ENCODE assay signal across 20 cellular contexts in genomic region chr16:72886366-72886974, GRCh38.
DNase-seq lines count a peak whose midpoint lies in the region; ATAC-seq and TF ChIP-seq lines count a peak whose summit lies in the region.
"Had no signal": no experiment of that assay in that cellular context is flagged by ENCODE, and none has a peak within 500 bp of the region (broad histone marks: within the 10 kb centered on the region; RNA-seq: fewer than 3 reads in every experiment).

No MANE protein-coding gene starts in this region.

- H2AFZ ChIP-seq in MM.1S (ENCODE audit: low read length), result no peak overlapping the region

- no peaks in the 10 kb centered on the region for H3F3A ChIP-seq in MM.1S (ENCODE audit: insufficient read depth, low read length)

- no TSS peak for BruUV-seq in MCF 10A (replicated peaks; lab: Mats Ljungman, UMichigan)

- H3K9me3 ChIP-seq in breast epithelium (no peaks in the 10 kb centered on the region), esophagus (ENCODE audit: control insufficient read depth in 2 of 2, insufficient read depth in 1 of 2, low read depth in 1 of 2, low read length in 1 of 2) (no peaks in the 10 kb centered on the region), MM.1S (replicated peaks; ENCODE audit: insufficient read depth, low read length) (no peaks in the 10 kb centered on the region)

- H3K9me3 Mint-ChIP-seq in MCF 10A (ENCODE audit: unreplicated experiment) (no peaks in the 10 kb centered on the region), osteocyte (ENCODE audit: unreplicated experiment) (no peaks in the 10 kb centered on the region)

- no peaks in the 10 kb centered on the region for H3K79me2 ChIP-seq in MM.1S (ENCODE audit: low read length)

- H3K9me2 ChIP-seq in MM.1S (replicated peaks; ENCODE audit: insufficient read depth, low read length), result no peaks in the 10 kb centered on the region

- CTCF ChIA-PET in MCF 10A (lab: Yijun Ruan, JAX), result interaction anchor here (1.2 to 1.4 kb wide), 2 partner anchors 29 to 54 kb away, joined by 3 to 8 read pairs; no protein-coding TSS in a partner anchor

- WGBS in esophagus, 2 donors, result 77 to 80% methylated on average over 9 of the region's 9 CpGs

- H3K27ac Mint-ChIP-seq in MCF 10A (ENCODE audit: low read depth, unreplicated experiment), result peak overlapping the region; percentile 44
- peak overlapping the region; percentile 32 for H3K27ac Mint-ChIP-seq in osteocyte (ENCODE audit: unreplicated experiment)
- H3K27ac Mint-ChIP-seq: B cell had no signal

- H3K36me3 Mint-ChIP-seq in MCF 10A (ENCODE audit: insufficient read depth, unreplicated experiment) (peaks cover 50% of the 10 kb centered on the region), osteocyte (ENCODE audit: unreplicated experiment) (peaks cover 62% of the 10 kb centered on the region)

- no peaks in the 10 kb centered on the region for H3K4me1 ChIP-seq in breast epithelium
- H3K4me1 ChIP-seq in esophagus (ENCODE audit: control insufficient read depth in 2 of 2, insufficient read depth in 2 of 2, low read length in 1 of 2), result peaks cover 3 to 6% of the 10 kb centered on the region in 2 donors
- H3K4me1 ChIP-seq in MM.1S (ENCODE audit: low read length), result no peaks in the 10 kb centered on the region

- DNase-seq in MCF 10A (ENCODE audit: unreplicated experiment) (no peak), breast epithelium (ENCODE audit: low spot score in 2 of 2) (no peak), osteocyte (ENCODE audit: extremely low spot score, unreplicated experiment) (no peak), posterior cingulate gyrus (no peak), MM.1S (no peak)
- DNase-seq: 8988T, DMS 273 treated with DMSO at 0.1 percent for 48 hours, DND-41, H7, Kasumi-1, NCI-H1105, NCI-H1694, NCI-H510A, NCI-H748 treated with DMSO at 0.1 percent for 48 hours, OCI-M1, SIG-M5 had no signal

- TF ChIP-seq POLR2A in breast epithelium (IDR thresholded peaks at IDR 0.05), result no peak

- TF ChIP-seq CTCF in MCF 10A (IDR thresholded peaks at IDR 0.05; ENCODE audit: unreplicated experiment) (no peak), breast epithelium (IDR thresholded peaks at IDR 0.05) (no peak), osteocyte (IDR thresholded peaks at IDR 0.05) (no peak), MM.1S (IDR thresholded peaks at IDR 0.05; ENCODE audit: low read length) (no peak)

- H3K4me3 ChIP-seq in breast epithelium (no peak overlapping the region), esophagus (ENCODE audit: low read depth in 1 of 2, low read length in 2 of 2) (no peak overlapping the region), MM.1S (ENCODE audit: low read length) (no peak overlapping the region)

- no peaks in the 10 kb centered on the region for H3K36me3 ChIP-seq in breast epithelium
- H3K36me3 ChIP-seq in esophagus (ENCODE audit: control insufficient read depth in 2 of 2, insufficient read depth in 2 of 2, low read length in 1 of 2), result peaks cover 3 to 5% of the 10 kb centered on the region in 2 donors
- no peaks in the 10 kb centered on the region for H3K36me3 ChIP-seq in MM.1S (replicated peaks; ENCODE audit: insufficient read depth, low read length)

- no peaks in the 10 kb centered on the region for H3K27me3 ChIP-seq in breast epithelium
- no peaks in the 10 kb centered on the region for H3K27me3 ChIP-seq in esophagus (ENCODE audit: control insufficient read depth in 1 of 2, insufficient read depth in 2 of 2, low read length in 2 of 2)
- no peaks in the 10 kb centered on the region for H3K27me3 ChIP-seq in MM.1S (replicated peaks; ENCODE audit: insufficient read depth, low read length)

- no peaks in the 10 kb centered on the region for H4K20me1 ChIP-seq in MM.1S (ENCODE audit: insufficient read depth, low read length)

- ATAC-seq in GM18498 (IDR thresholded peaks at IDR 0.05; ENCODE audit: unreplicated experiment) (no peak), HG03342 (IDR thresholded peaks at IDR 0.05; ENCODE audit: unreplicated experiment) (no peak)

- POLR2A ChIA-PET in MCF 10A (lab: Yijun Ruan, JAX), result no interaction called here

- H3K4me3 Mint-ChIP-seq in MCF 10A (ENCODE audit: unreplicated experiment) (no peak overlapping the region), osteocyte (ENCODE audit: unreplicated experiment) (no peak overlapping the region)
- H3K4me3 Mint-ChIP-seq: B cell had no signal

- no peak overlapping the region for H3K9ac ChIP-seq in MM.1S (ENCODE audit: low read length)

- H3K27ac ChIP-seq in breast epithelium (no peak overlapping the region), esophagus (ENCODE audit: low read depth in 2 of 2, low read length in 1 of 2) (peak overlapping the region; percentile 29 to 57), MM.1S (ENCODE audit: low read length) (no peak overlapping the region)

- H3K4me2 ChIP-seq in MM.1S (ENCODE audit: low read depth, low read length), result no peak overlapping the region

- H3K4me1 Mint-ChIP-seq in MCF 10A (ENCODE audit: insufficient read depth, unreplicated experiment) (peaks cover 8% of the 10 kb centered on the region), osteocyte (ENCODE audit: unreplicated experiment) (peaks cover 33% of the 10 kb centered on the region)
- H3K4me1 Mint-ChIP-seq: B cell had no signal

- intact Hi-C loops in MCF 10A (cut with micrococcal nuclease) (no loop called here), breast epithelium (cut with DNase I; ENCODE audit: low total_unique reads) (no loop called here), posterior cingulate gyrus (cut with DNase I) (no loop called here)

- H3K27me3 Mint-ChIP-seq in MCF 10A (ENCODE audit: insufficient read depth, unreplicated experiment) (no peaks in the 10 kb centered on the region), osteocyte (ENCODE audit: unreplicated experiment) (no peaks in the 10 kb centered on the region)
- H3K27me3 Mint-ChIP-seq: B cell had no signal

Comparison
In these comparisons a context has a peak if more than half of its experiments do, and no peak if none do; other contexts are left out.
1. H3K27ac ChIP-seq: peak in esophagus (2 of 2); none in breast epithelium (0 of 2) and MM.1S (single experiment).